ENCODE assay signal across 32 cellular contexts in genomic region chr4:8457646-8458045, GRCh38.
"Had no signal": no experiment of that assay in that cellular context is flagged by ENCODE, and none has a peak within 500 bp of the region (broad histone marks: within the 10 kb centered on the region; RNA-seq: fewer than 3 reads in every experiment).

No MANE protein-coding gene starts in this region.

- H3K4me3 ChIP-seq: breast epithelium, colonic mucosa, neural progenitor cell, psoas muscle, smooth muscle cell, uterus had no signal

- H3K9ac ChIP-seq: neural progenitor cell, parathyroid adenoma had no signal

- ATAC-seq: activated naive CD4-positive, alpha-beta T cell treated with anti-CD3 and anti-CD28 coated beads, Interleukin-2, amount 50 U/mL, for 72 hours; activated T-cell treated with anti-CD3 and anti-CD28 coated beads, Interleukin-2, amount 50 U/mL, for 72 hours; left cardiac atrium; naive thymus-derived CD8-positive, alpha-beta T cell; psoas muscle; stimulated activated memory B cell treated with anti-CD40 and anti-IgM and Interleukin-4, amounts not matched to agents 10 μg/mL and 1 μg/mL and 100 μg/mL, for 72 hours; stimulated activated naive CD8-positive, alpha-beta T cell treated with anti-CD3 and anti-CD28 coated beads, Interleukin-15, amount 100 ng/mL, for 72 hours had no signal

- H3K4me3 Mint-ChIP-seq: activated T-cell treated with anti-CD3 and anti-CD28 coated beads, Interleukin-2, amount 50 U/mL, for 72 hours; naive thymus-derived CD8-positive, alpha-beta T cell; neural progenitor cell; stimulated activated memory B cell treated with anti-CD40 and anti-IgM and Interleukin-4, amounts not matched to agents 10 μg/mL and 1 μg/mL and 100 μg/mL, for 72 hours; stimulated activated naive CD8-positive, alpha-beta T cell treated with anti-CD3 and anti-CD28 coated beads, Interleukin-15, amount 100 ng/mL, for 72 hours; T-helper 2 cell treated with Interferon-gamma antibody and Interleukin-4, amounts not matched to agents 5 μg/mL and 100 μg/mL, for 36 hours; type B pancreatic cell had no signal

- H3K9me3 ChIP-seq: breast epithelium, colonic mucosa, psoas muscle, uterus had no signal

- H3K27me3 Mint-ChIP-seq: naive thymus-derived CD8-positive, alpha-beta T cell; stimulated activated memory B cell treated with anti-CD40 and anti-IgM and Interleukin-4, amounts not matched to agents 10 μg/mL and 1 μg/mL and 100 μg/mL, for 72 hours; stimulated activated naive CD8-positive, alpha-beta T cell treated with anti-CD3 and anti-CD28 coated beads, Interleukin-15, amount 100 ng/mL, for 72 hours; type B pancreatic cell had no signal

- H3K27me3 ChIP-seq: breast epithelium, colonic mucosa, neural progenitor cell, uterus had no signal

- DNase-seq: activated CD4-positive, alpha-beta T cell treated with anti-CD3 and anti-CD28 coated beads for 4 hours; activated CD4-positive, alpha-beta T cell treated with anti-CD3 and anti-CD28 coated beads, Interleukin-2, amount 50 U/mL, for 4 hours; activated CD4-positive, CD25-positive, alpha-beta regulatory T cell; activated naive CD4-positive, alpha-beta T cell; activated T-cell treated with anti-CD3 and anti-CD28 coated beads for 4 hours; activated T-cell treated with anti-CD3 and anti-CD28 coated beads, Interleukin-2, amount 50 U/mL, for 72 hours; colonic mucosa; effector CD8-positive, alpha-beta T cell; glutamatergic neuron; islet precursor cell; left cardiac atrium; mammary epithelial cell; midbrain; naive thymus-derived CD8-positive, alpha-beta T cell; occipital lobe; psoas muscle; stimulated activated CD4-positive, alpha-beta T cell treated with anti-CD3 and anti-CD28 coated beads, Interleukin-1b, Interleukin-23, amount 100 ng/mL, for 48 hours; stimulated activated CD4-positive, alpha-beta T cell treated with anti-CD3 and anti-CD28 coated beads, Interleukin-4, amount 100 ng/mL, for 4 hours; stimulated activated CD8-positive, alpha-beta memory T cell treated with anti-CD3 and anti-CD28 coated beads, Interleukin-4, amount 100 ng/mL, for 48 hours; stimulated activated naive CD8-positive, alpha-beta T cell treated with anti-CD3 and anti-CD28 coated beads, Interleukin-15, amount 100 ng/mL, for 72 hours; substantia nigra; uterus had no signal

- H3K79me2 ChIP-seq: parathyroid adenoma had no signal

- H3K36me3 ChIP-seq: breast epithelium, colonic mucosa, neural progenitor cell, uterus had no signal

- H3K27ac ChIP-seq: breast epithelium, colonic mucosa, neural progenitor cell, parathyroid adenoma, psoas muscle, uterus had no signal

- H3K27ac Mint-ChIP-seq: activated naive CD4-positive, alpha-beta T cell treated with anti-CD3 and anti-CD28 coated beads, Interleukin-2, amount 50 U/mL, for 72 hours; activated T-cell treated with anti-CD3 and anti-CD28 coated beads, Interleukin-2, amount 50 U/mL, for 72 hours; neural progenitor cell; stimulated activated memory B cell treated with anti-CD40 and anti-IgM and Interleukin-4, amounts not matched to agents 10 μg/mL and 1 μg/mL and 100 μg/mL, for 72 hours; stimulated activated naive CD8-positive, alpha-beta T cell treated with anti-CD3 and anti-CD28 coated beads, Interleukin-15, amount 100 ng/mL, for 72 hours; T-helper 2 cell treated with Interferon-gamma antibody and Interleukin-4, amounts not matched to agents 5 μg/mL and 100 μg/mL, for 36 hours; type B pancreatic cell had no signal

- H3K9me3 Mint-ChIP-seq: activated naive CD4-positive, alpha-beta T cell treated with anti-CD3 and anti-CD28 coated beads, Interleukin-2, amount 50 U/mL, for 72 hours; activated T-cell treated with anti-CD3 and anti-CD28 coated beads, Interleukin-2, amount 50 U/mL, for 72 hours; naive thymus-derived CD8-positive, alpha-beta T cell; neural progenitor cell; stimulated activated memory B cell treated with anti-CD40 and anti-IgM and Interleukin-4, amounts not matched to agents 10 μg/mL and 1 μg/mL and 100 μg/mL, for 72 hours; stimulated activated naive CD8-positive, alpha-beta T cell treated with anti-CD3 and anti-CD28 coated beads, Interleukin-15, amount 100 ng/mL, for 72 hours; T-helper 2 cell treated with Interferon-gamma antibody and Interleukin-4, amounts not matched to agents 5 μg/mL and 100 μg/mL, for 36 hours; type B pancreatic cell had no signal

- H3K4me1 Mint-ChIP-seq: neural progenitor cell; stimulated activated naive CD8-positive, alpha-beta T cell treated with anti-CD3 and anti-CD28 coated beads, Interleukin-15, amount 100 ng/mL, for 72 hours had no signal

- H3K4me2 ChIP-seq: neural progenitor cell, smooth muscle cell had no signal

- FAIRE-seq: endometrium, frontal cortex had no signal

- H2AFZ ChIP-seq: neural progenitor cell, parathyroid adenoma had no signal

- H3K4me1 ChIP-seq: breast epithelium, colonic mucosa, neural progenitor cell, parathyroid adenoma, psoas muscle, uterus had no signal
